ENCODE assay signal across 10 cellular contexts in the genomic region with DNA sequence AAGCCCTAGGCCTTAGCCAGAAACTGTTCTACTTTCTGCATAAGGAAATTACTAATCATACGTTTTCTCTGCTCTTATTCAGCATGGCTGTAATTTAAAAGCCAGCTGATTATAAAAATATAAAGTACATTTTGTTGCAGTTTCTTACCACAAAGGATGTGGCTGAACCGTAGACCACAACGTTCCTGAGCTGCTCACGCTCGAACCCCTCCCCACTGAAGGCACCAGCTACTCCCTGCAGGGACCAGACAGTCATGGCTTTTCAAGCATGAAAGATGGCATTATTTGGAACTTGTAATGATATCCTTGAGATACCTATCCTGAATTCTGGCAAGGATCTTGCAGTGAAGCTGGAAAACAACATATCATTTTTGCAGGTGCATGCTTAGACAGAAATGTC.
A peak's percentile ranks its signal among the peaks of the same experiment; 100 is the strongest.
DNase-seq lines count a peak whose midpoint lies in the region; ATAC-seq, FAIRE-seq and TF ChIP-seq lines count a peak whose summit lies in the region.
"Had no signal": no experiment of that assay in that cellular context is flagged by ENCODE, and none has a peak within 500 bp of the region (broad histone marks: within the 10 kb centered on the region; RNA-seq: fewer than 3 reads in every experiment).

No MANE protein-coding gene starts in this region.

- H4K20me1 ChIP-seq in KMS-11 (ENCODE audit: insufficient read depth) (no peaks in the 10 kb centered on the region), SK-N-SH (ENCODE audit: insufficient read depth) (no peaks in the 10 kb centered on the region)

- no peak overlapping the region for H2AFZ ChIP-seq in KMS-11 (ENCODE audit: low read depth)
- H2AFZ ChIP-seq in SK-N-SH (ENCODE audit: low read depth), result no peak overlapping the region

- H3K4me2 ChIP-seq in KMS-11, result peak overlapping the region; percentile 73
- no peak overlapping the region for H3K4me2 ChIP-seq in SK-N-SH

- intact Hi-C loops in psoas muscle (cut with DNase I), result loop anchor here (5.0 to 10.0 kb wide), 2 partner anchors 52 to 105 kb away; no protein-coding TSS in a partner anchor

- no peaks in the 10 kb centered on the region for H3K27me3 Mint-ChIP-seq in activated naive CD8-positive, alpha-beta T cell treated with anti-CD3 and anti-CD28 coated beads for 36 hours

- H3K79me2 ChIP-seq in KMS-11 (ENCODE audit: insufficient read depth, low read depth) (no peaks in the 10 kb centered on the region), SK-N-SH (ENCODE audit: insufficient read depth) (no peaks in the 10 kb centered on the region)

- peak overlapping the region; percentile 48 for H3K27ac Mint-ChIP-seq in activated naive CD8-positive, alpha-beta T cell treated with anti-CD3 and anti-CD28 coated beads for 36 hours

- DNase-seq in Daoy (ENCODE audit: low read depth) (peak; percentile 31), psoas muscle (no peak), HTR-8/SVneo (ENCODE audit: insufficient read length, low spot score) (no peak), SK-N-SH (no peak), mesenteric fat pad (ENCODE audit: low spot score) (no peak)
- DNase-seq in activated naive CD8-positive, alpha-beta T cell treated with anti-CD3 and anti-CD28 coated beads for 36 hours, result peak; percentile 45

- H3K4me1 ChIP-seq in KMS-11 (ENCODE audit: low read depth, poor library complexity, severe bottlenecking) (peaks cover 51% of the 10 kb centered on the region), psoas muscle (peaks cover 42% of the 10 kb centered on the region), SK-N-SH (ENCODE audit: control insufficient read depth in 1 of 2, insufficient read depth in 2 of 2, low read depth in 1 of 2, low read length in 1 of 2) (peaks cover 0 to 12% of the 10 kb centered on the region in 2 experiments; a peak in 1 of 4 replicates)

- TF ChIP-seq CTCF in KMS-11 (conservative IDR thresholded peaks at IDR 0.05; ENCODE audit: low read depth, low read length) (no peak), psoas muscle (IDR thresholded peaks at IDR 0.05) (no peak), SK-N-SH (IDR thresholded peaks at IDR 0.05) (no peak)

- CTCF ChIA-PET in SK-N-SH (lab: Yijun Ruan, JAX), result no interaction called here

- no peaks in the 10 kb centered on the region for H3K27me3 ChIP-seq in KMS-11 (ENCODE audit: insufficient read depth, low read depth)
- H3K27me3 ChIP-seq in psoas muscle (ENCODE audit: insufficient read depth in 3 of 3, low read length in 2 of 3), result no peaks in the 10 kb centered on the region
- no peaks in the 10 kb centered on the region for H3K27me3 ChIP-seq in SK-N-SH (ENCODE audit: insufficient read depth)

- no peak for TF ChIP-seq EP300 in SK-N-SH (IDR thresholded peaks at IDR 0.05; ENCODE audit: borderline replicate concordance in 1 of 2, low read depth in 1 of 2, low read length in 1 of 2)

- ATAC-seq in psoas muscle, result no peak
- no peak for ATAC-seq in GM21529 (IDR thresholded peaks at IDR 0.05; ENCODE audit: unreplicated experiment)
- ATAC-seq: Panc1 had no signal

- no peaks in the 10 kb centered on the region for H3K36me3 ChIP-seq in KMS-11 (ENCODE audit: insufficient read depth)
- H3K36me3 ChIP-seq in psoas muscle (ENCODE audit: insufficient read depth in 1 of 2, low read depth in 1 of 2), result peaks cover 0 to 18% of the 10 kb centered on the region in 2 donors
- H3K36me3 ChIP-seq in SK-N-SH (replicated peaks in 1 of 2; ENCODE audit: control insufficient read depth in 1 of 2, insufficient read depth in 2 of 2, low read length in 1 of 2), result peaks cover 3 to 11% of the 10 kb centered on the region in 2 experiments

- H3K9me3 ChIP-seq in psoas muscle (no peaks in the 10 kb centered on the region), SK-N-SH (no peaks in the 10 kb centered on the region)

- POLR2A ChIA-PET in SK-N-SH (lab: Yijun Ruan, JAX), result no interaction called here

- no peaks in the 10 kb centered on the region for H3K9me3 Mint-ChIP-seq in activated naive CD8-positive, alpha-beta T cell treated with anti-CD3 and anti-CD28 coated beads for 36 hours

- peaks cover 34% of the 10 kb centered on the region for H3F3A ChIP-seq in SK-N-SH (replicated peaks; ENCODE audit: insufficient read depth)

- no peak for TF ChIP-seq RAD21 in SK-N-SH (IDR thresholded peaks at IDR 0.05; ENCODE audit: low read length)

- WGBS in psoas muscle, 3 donors, result 70 to 77% (median 75%) methylated on average over 5 of the region's 5 CpGs
- WGBS in SK-N-SH (ENCODE audit: low lambda C conversion rate), result 40% methylated on average over 5 of the region's 5 CpGs

- H3K36me3 Mint-ChIP-seq in activated naive CD8-positive, alpha-beta T cell treated with anti-CD3 and anti-CD28 coated beads for 36 hours, result peaks cover 1% of the 10 kb centered on the region

- no peak for FAIRE-seq in HTR-8/SVneo (lab: Jason Lieb, UNC)
- FAIRE-seq: GM19239 had no signal

- no peaks in the 10 kb centered on the region for H3K9me2 ChIP-seq in SK-N-SH

- no peak overlapping the region for H3K4me3 Mint-ChIP-seq in activated naive CD8-positive, alpha-beta T cell treated with anti-CD3 and anti-CD28 coated beads for 36 hours

- peaks cover 45% of the 10 kb centered on the region for H3K4me1 Mint-ChIP-seq in activated naive CD8-positive, alpha-beta T cell treated with anti-CD3 and anti-CD28 coated beads for 36 hours

- no peak overlapping the region; the same call in 1 of the 2 replicates for H3K27ac ChIP-seq in KMS-11
- peak overlapping the region; percentile 85 for H3K27ac ChIP-seq in psoas muscle
- H3K27ac ChIP-seq in SK-N-SH (ENCODE audit: low read depth in 2 of 2, low read length in 1 of 2), result no peak overlapping the region

- no peak overlapping the region for H3K9ac ChIP-seq in KMS-11
- no peak overlapping the region for H3K9ac ChIP-seq in SK-N-SH

- H3K4me3 ChIP-seq in KMS-11 (IDR thresholded peaks at IDR 0.05; ENCODE audit: insufficient read depth, low read depth, low read length), result no peak overlapping the region
- no peak overlapping the region for H3K4me3 ChIP-seq in psoas muscle
- H3K4me3 ChIP-seq in SK-N-SH (ENCODE audit: low read depth in 2 of 2, low read length in 1 of 2), result no peak overlapping the region

TF ChIP-seq in SK-N-SH, 30 proteins besides CTCF, POLR2A, EP300 and RAD21:
- TF ChIP-seq GABPA (IDR thresholded peaks at IDR 0.05; ENCODE audit: low read depth) (no peak), FOXJ3 (CRISPR knock-in tag; IDR thresholded peaks at IDR 0.05) (no peak), NFIC (IDR thresholded peaks at IDR 0.05; ENCODE audit: borderline replicate concordance) (no peak), TEAD4 (IDR thresholded peaks at IDR 0.05; ENCODE audit: borderline replicate concordance, insufficient read depth) (no peak), YY1 (IDR thresholded peaks at IDR 0.05; ENCODE audit: low read depth) (no peak), NRF1 (IDR thresholded peaks at IDR 0.05; ENCODE audit: low read depth, low read length) (no peak), TAF1 (IDR thresholded peaks at IDR 0.05; ENCODE audit: borderline replicate concordance, low read depth, low read length) (no peak), JUND (IDR thresholded peaks at IDR 0.05) (no peak), USF2 (IDR thresholded peaks at IDR 0.05; ENCODE audit: borderline replicate concordance, low read depth, low read length) (no peak), MXI1 (IDR thresholded peaks at IDR 0.05; ENCODE audit: low read depth, low read length) (no peak)
- TF ChIP-seq, protein P1, sequence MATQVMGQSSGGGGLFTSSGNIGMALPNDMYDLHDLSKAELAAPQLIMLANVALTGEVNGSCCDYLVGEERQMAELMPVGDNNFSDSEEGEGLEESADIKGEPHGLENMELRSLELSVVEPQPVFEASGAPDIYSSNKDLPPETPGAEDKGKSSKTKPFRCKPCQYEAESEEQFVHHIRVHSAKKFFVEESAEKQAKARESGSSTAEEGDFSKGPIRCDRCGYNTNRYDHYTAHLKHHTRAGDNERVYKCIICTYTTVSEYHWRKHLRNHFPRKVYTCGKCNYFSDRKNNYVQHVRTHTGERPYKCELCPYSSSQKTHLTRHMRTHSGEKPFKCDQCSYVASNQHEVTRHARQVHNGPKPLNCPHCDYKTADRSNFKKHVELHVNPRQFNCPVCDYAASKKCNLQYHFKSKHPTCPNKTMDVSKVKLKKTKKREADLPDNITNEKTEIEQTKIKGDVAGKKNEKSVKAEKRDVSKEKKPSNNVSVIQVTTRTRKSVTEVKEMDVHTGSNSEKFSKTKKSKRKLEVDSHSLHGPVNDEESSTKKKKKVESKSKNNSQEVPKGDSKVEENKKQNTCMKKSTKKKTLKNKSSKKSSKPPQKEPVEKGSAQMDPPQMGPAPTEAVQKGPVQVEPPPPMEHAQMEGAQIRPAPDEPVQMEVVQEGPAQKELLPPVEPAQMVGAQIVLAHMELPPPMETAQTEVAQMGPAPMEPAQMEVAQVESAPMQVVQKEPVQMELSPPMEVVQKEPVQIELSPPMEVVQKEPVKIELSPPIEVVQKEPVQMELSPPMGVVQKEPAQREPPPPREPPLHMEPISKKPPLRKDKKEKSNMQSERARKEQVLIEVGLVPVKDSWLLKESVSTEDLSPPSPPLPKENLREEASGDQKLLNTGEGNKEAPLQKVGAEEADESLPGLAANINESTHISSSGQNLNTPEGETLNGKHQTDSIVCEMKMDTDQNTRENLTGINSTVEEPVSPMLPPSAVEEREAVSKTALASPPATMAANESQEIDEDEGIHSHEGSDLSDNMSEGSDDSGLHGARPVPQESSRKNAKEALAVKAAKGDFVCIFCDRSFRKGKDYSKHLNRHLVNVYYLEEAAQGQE (IDR thresholded peaks at IDR 0.05; ENCODE audit: low read depth, low read length), result no peak
- TF ChIP-seq, protein P2, sequence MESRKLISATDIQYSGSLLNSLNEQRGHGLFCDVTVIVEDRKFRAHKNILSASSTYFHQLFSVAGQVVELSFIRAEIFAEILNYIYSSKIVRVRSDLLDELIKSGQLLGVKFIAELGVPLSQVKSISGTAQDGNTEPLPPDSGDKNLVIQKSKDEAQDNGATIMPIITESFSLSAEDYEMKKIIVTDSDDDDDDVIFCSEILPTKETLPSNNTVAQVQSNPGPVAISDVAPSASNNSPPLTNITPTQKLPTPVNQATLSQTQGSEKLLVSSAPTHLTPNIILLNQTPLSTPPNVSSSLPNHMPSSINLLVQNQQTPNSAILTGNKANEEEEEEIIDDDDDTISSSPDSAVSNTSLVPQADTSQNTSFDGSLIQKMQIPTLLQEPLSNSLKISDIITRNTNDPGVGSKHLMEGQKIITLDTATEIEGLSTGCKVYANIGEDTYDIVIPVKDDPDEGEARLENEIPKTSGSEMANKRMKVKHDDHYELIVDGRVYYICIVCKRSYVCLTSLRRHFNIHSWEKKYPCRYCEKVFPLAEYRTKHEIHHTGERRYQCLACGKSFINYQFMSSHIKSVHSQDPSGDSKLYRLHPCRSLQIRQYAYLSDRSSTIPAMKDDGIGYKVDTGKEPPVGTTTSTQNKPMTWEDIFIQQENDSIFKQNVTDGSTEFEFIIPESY (IDR thresholded peaks at IDR 0.05; ENCODE audit: borderline replicate concordance, low read depth), result no peak

Comparison
In these comparisons a context has a peak if more than half of its experiments do, and no peak if none do; other contexts are left out.
1. DNase-seq: peak in Daoy (single experiment) and activated naive CD8-positive, alpha-beta T cell treated with anti-CD3 and anti-CD28 coated beads for 36 hours (single experiment); none in psoas muscle (0 of 2), HTR-8/SVneo (single experiment), SK-N-SH (single experiment) and mesenteric fat pad (single experiment).